In the genomic region with DNA sequence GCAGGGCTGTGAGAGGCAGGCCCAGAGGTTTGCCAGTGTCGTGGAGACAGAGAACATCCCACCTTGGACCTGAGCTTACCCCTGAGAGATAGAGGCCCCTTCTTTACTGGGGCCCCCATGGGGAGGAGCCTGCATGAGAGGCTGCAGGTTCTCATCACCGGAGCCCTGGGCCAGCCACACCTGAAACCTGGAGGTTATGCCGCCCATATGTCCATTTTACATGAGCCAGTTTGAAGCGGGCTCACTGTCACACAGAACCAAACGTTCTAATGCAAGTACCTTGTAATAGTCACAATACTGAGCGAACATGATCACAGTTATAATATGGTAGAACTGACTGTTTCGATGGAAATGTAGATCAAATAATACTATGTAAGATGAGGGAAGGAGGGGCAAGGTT, we compare ENCODE assay signal across 21 cellular contexts. TPM values are rescaled to one million over a fixed set of nuclear protein-coding genes. Genes with fewer than 3 reads are reported as not detected.
DNase-seq lines count a peak whose midpoint lies in the region; ATAC-seq and TF ChIP-seq lines count a peak whose summit lies in the region.
"Had no signal": no experiment of that assay in that cellular context is flagged by ENCODE, and none has a peak within 500 bp of the region (broad histone marks: within the 10 kb centered on the region; RNA-seq: fewer than 3 reads in every experiment).

No MANE protein-coding gene starts in this region.

- H3K9ac ChIP-seq in mesendoderm (ENCODE audit: low read length) = no peak overlapping the region

- no peak for TF ChIP-seq CTCF in activated CD8-positive, alpha-beta T cell treated with anti-CD3 and anti-CD28 coated beads for 36 hours (IDR thresholded peaks at IDR 0.05)
- no peak for TF ChIP-seq CTCF in tibial artery (IDR thresholded peaks at IDR 0.05)

- ATAC-seq in activated CD8-positive, alpha-beta T cell treated with anti-CD3 and anti-CD28 coated beads, Interleukin-2, amount 10 ng/mL, durations not matched to agents 7 days and 5 days = no peak
- no peak for ATAC-seq in activated CD8-positive, alpha-beta T cell treated with anti-CD3 and anti-CD28 coated beads for 36 hours
- ATAC-seq in activated T-helper 17 cell treated with anti-CD3 and anti-CD28 coated beads, Interleukin-2, amount 50 U/mL, for 72 hours (replicated peaks) = no peak
- ATAC-seq in effector memory CD8-positive, alpha-beta T cell (replicated peaks) = no peak
- no peak for ATAC-seq in Right ventricle myocardium superior (ENCODE audit: poor library complexity)
- ATAC-seq: GM12878, HCT116 had no signal

- no peak overlapping the region for H2AK5ac ChIP-seq in mesendoderm (ENCODE audit: low read length)

- DNase-seq in activated CD8-positive, alpha-beta T cell treated with anti-CD3 and anti-CD28 coated beads, Interleukin-2, amount 10 ng/mL, durations not matched to agents 7 days and 5 days = no peak
- no peak for DNase-seq in activated CD8-positive, alpha-beta T cell treated with anti-CD3 and anti-CD28 coated beads for 36 hours
- DNase-seq in mesendoderm (no peak), tibial artery (no peak), NCI-H2029 (lab: John Stamatoyannopoulos, UW) (no peak), Right ventricle myocardium superior (no peak)
- no peak for DNase-seq in effector memory CD8-positive, alpha-beta T cell
- DNase-seq: CD4-positive, alpha-beta T cell; DMS153; GOT3; MV-4-11; NCI-H1694 treated with DMSO at 0.1 percent for 48 hours; NCI-H2107; NCI-H510A; NCI-H774; SHP77 had no signal

- intact Hi-C loops in activated CD8-positive, alpha-beta T cell treated with anti-CD3 and anti-CD28 coated beads for 36 hours (cut with micrococcal nuclease) = no loop called here
- intact Hi-C loops in tibial artery (cut with DNase I; ENCODE audit: low total_unique reads) = loop anchor here (10.0 kb wide), 1 partner anchor 65 kb away; no protein-coding TSS in a partner anchor
- intact Hi-C loops in Right ventricle myocardium superior (cut with DNase I) = no loop called here

- H3K9me3 ChIP-seq in tibial artery = no peaks in the 10 kb centered on the region

- POLR2A ChIA-PET in activated CD8-positive, alpha-beta T cell treated with anti-CD3 and anti-CD28 coated beads, Interleukin-2, amount 10 ng/mL, durations not matched to agents 7 days and 5 days (lab: Charles Lee) = no interaction called here
- POLR2A ChIA-PET in activated CD8-positive, alpha-beta T cell treated with anti-CD3 and anti-CD28 coated beads for 36 hours (lab: Charles Lee) = no interaction called here

- no peaks in the 10 kb centered on the region for H3K79me2 ChIP-seq in mesendoderm (ENCODE audit: control insufficient read depth, insufficient read depth, low read length)

- H2BK120ac ChIP-seq in mesendoderm (ENCODE audit: low read depth, low read length) = no peak overlapping the region

- no peak overlapping the region for H3K4ac ChIP-seq in mesendoderm (ENCODE audit: low read depth, low read length)

- no peak overlapping the region for H2BK15ac ChIP-seq in mesendoderm (replicated peaks; ENCODE audit: low read depth)

- H3K4me1 ChIP-seq in mesendoderm (ENCODE audit: control insufficient read depth, low read depth, low read length) (no peaks in the 10 kb centered on the region), tibial artery (peaks cover 0 to 56% (median 36%) of the 10 kb centered on the region in 4 donors)

- no CpG with 5 or more reads among the region's 7 CpGs for WGBS in mesendoderm (ENCODE audit: extremely low coverage, insufficient coverage, low lambda C conversion rate)

- H3K9me3 Mint-ChIP-seq in activated CD8-positive, alpha-beta T cell treated with anti-CD3 and anti-CD28 coated beads, Interleukin-2, amount 10 ng/mL, durations not matched to agents 7 days and 5 days (ENCODE audit: insufficient read depth) = no peaks in the 10 kb centered on the region
- H3K9me3 Mint-ChIP-seq in activated CD8-positive, alpha-beta T cell treated with anti-CD3 and anti-CD28 coated beads for 36 hours = no peaks in the 10 kb centered on the region
- H3K9me3 Mint-ChIP-seq in activated T-helper 17 cell treated with anti-CD3 and anti-CD28 coated beads, Interleukin-2, amount 50 U/mL, for 72 hours = no peaks in the 10 kb centered on the region
- no peaks in the 10 kb centered on the region for H3K9me3 Mint-ChIP-seq in effector memory CD8-positive, alpha-beta T cell
- H3K9me3 Mint-ChIP-seq: CD4-positive, alpha-beta T cell had no signal

- no peaks in the 10 kb centered on the region for H3K79me1 ChIP-seq in mesendoderm (ENCODE audit: low read length)

- no peak overlapping the region for H3K4me3 Mint-ChIP-seq in activated CD8-positive, alpha-beta T cell treated with anti-CD3 and anti-CD28 coated beads, Interleukin-2, amount 10 ng/mL, durations not matched to agents 7 days and 5 days
- H3K4me3 Mint-ChIP-seq in activated CD8-positive, alpha-beta T cell treated with anti-CD3 and anti-CD28 coated beads for 36 hours = no peak overlapping the region
- H3K4me3 Mint-ChIP-seq in activated T-helper 17 cell treated with anti-CD3 and anti-CD28 coated beads, Interleukin-2, amount 50 U/mL, for 72 hours = no peak overlapping the region
- H3K4me3 Mint-ChIP-seq in effector memory CD8-positive, alpha-beta T cell = no peak overlapping the region
- H3K4me3 Mint-ChIP-seq: CD4-positive, alpha-beta T cell had no signal

- no peak overlapping the region for H3K4me2 ChIP-seq in mesendoderm (ENCODE audit: low read length)

- peaks cover 18% of the 10 kb centered on the region for H3K27me3 Mint-ChIP-seq in activated CD8-positive, alpha-beta T cell treated with anti-CD3 and anti-CD28 coated beads, Interleukin-2, amount 10 ng/mL, durations not matched to agents 7 days and 5 days (ENCODE audit: low read depth)
- H3K27me3 Mint-ChIP-seq in activated CD8-positive, alpha-beta T cell treated with anti-CD3 and anti-CD28 coated beads for 36 hours = no peaks in the 10 kb centered on the region
- H3K27me3 Mint-ChIP-seq in activated T-helper 17 cell treated with anti-CD3 and anti-CD28 coated beads, Interleukin-2, amount 50 U/mL, for 72 hours = peaks cover 4% of the 10 kb centered on the region
- peaks cover 0 to 16% of the 10 kb centered on the region in 2 donors for H3K27me3 Mint-ChIP-seq in effector memory CD8-positive, alpha-beta T cell

- CTCF ChIA-PET in activated CD8-positive, alpha-beta T cell treated with anti-CD3 and anti-CD28 coated beads, Interleukin-2, amount 10 ng/mL, durations not matched to agents 7 days and 5 days (lab: Charles Lee) = interaction anchor here (2.5 kb wide), 1 partner anchor 12 kb away, joined by 12 read pairs; no protein-coding TSS in a partner anchor
- CTCF ChIA-PET in activated CD8-positive, alpha-beta T cell treated with anti-CD3 and anti-CD28 coated beads for 36 hours (lab: Charles Lee) = interaction anchor here (1.0 kb wide), 1 partner anchor 12 kb away, joined by 4 read pairs; no protein-coding TSS in a partner anchor

- H4K5ac ChIP-seq in mesendoderm (ENCODE audit: low read length) = no peak overlapping the region

- no peaks in the 10 kb centered on the region for H3K27me3 ChIP-seq in mesendoderm (ENCODE audit: insufficient read depth, low read length, poor library complexity)
- H3K27me3 ChIP-seq in tibial artery = peaks cover 0 to 3% of the 10 kb centered on the region in 2 donors

- peaks cover 31% of the 10 kb centered on the region for H3K4me1 Mint-ChIP-seq in activated CD8-positive, alpha-beta T cell treated with anti-CD3 and anti-CD28 coated beads, Interleukin-2, amount 10 ng/mL, durations not matched to agents 7 days and 5 days (ENCODE audit: low read depth)
- peaks cover 5% of the 10 kb centered on the region for H3K4me1 Mint-ChIP-seq in activated CD8-positive, alpha-beta T cell treated with anti-CD3 and anti-CD28 coated beads for 36 hours (ENCODE audit: low read depth)
- no peaks in the 10 kb centered on the region for H3K4me1 Mint-ChIP-seq in activated T-helper 17 cell treated with anti-CD3 and anti-CD28 coated beads, Interleukin-2, amount 50 U/mL, for 72 hours
- H3K4me1 Mint-ChIP-seq in effector memory CD8-positive, alpha-beta T cell (ENCODE audit: low read depth in 2 of 2) = peaks cover 11 to 14% of the 10 kb centered on the region in 2 donors

- H4K8ac ChIP-seq in mesendoderm (ENCODE audit: low read depth, low read length) = no peak overlapping the region

- H3K23ac ChIP-seq in mesendoderm (ENCODE audit: low read length) = peak overlapping the region; percentile 89

- H3K27ac Mint-ChIP-seq in activated CD8-positive, alpha-beta T cell treated with anti-CD3 and anti-CD28 coated beads, Interleukin-2, amount 10 ng/mL, durations not matched to agents 7 days and 5 days = peak overlapping the region; percentile 55
- H3K27ac Mint-ChIP-seq in activated CD8-positive, alpha-beta T cell treated with anti-CD3 and anti-CD28 coated beads for 36 hours = no peak overlapping the region
- peak overlapping the region; percentile 0 for H3K27ac Mint-ChIP-seq in activated T-helper 17 cell treated with anti-CD3 and anti-CD28 coated beads, Interleukin-2, amount 50 U/mL, for 72 hours
- peak overlapping the region in 1 of 2 donors; percentile 24 for H3K27ac Mint-ChIP-seq in effector memory CD8-positive, alpha-beta T cell
- H3K27ac Mint-ChIP-seq: CD4-positive, alpha-beta T cell had no signal

- no peaks in the 10 kb centered on the region for H3K36me3 Mint-ChIP-seq in activated CD8-positive, alpha-beta T cell treated with anti-CD3 and anti-CD28 coated beads, Interleukin-2, amount 10 ng/mL, durations not matched to agents 7 days and 5 days (ENCODE audit: low read depth)
- no peaks in the 10 kb centered on the region for H3K36me3 Mint-ChIP-seq in activated CD8-positive, alpha-beta T cell treated with anti-CD3 and anti-CD28 coated beads for 36 hours (ENCODE audit: low read depth)
- H3K36me3 Mint-ChIP-seq in activated T-helper 17 cell treated with anti-CD3 and anti-CD28 coated beads, Interleukin-2, amount 50 U/mL, for 72 hours (ENCODE audit: low read depth) = no peaks in the 10 kb centered on the region
- H3K36me3 Mint-ChIP-seq in effector memory CD8-positive, alpha-beta T cell (ENCODE audit: insufficient read depth) = no peaks in the 10 kb centered on the region

- H3K4me3 ChIP-seq in mesendoderm (ENCODE audit: low read length) (no peak overlapping the region), tibial artery (no peak overlapping the region)
- H3K4me3 ChIP-seq: GM12878, K562 had no signal

- H3K36me3 ChIP-seq in mesendoderm (ENCODE audit: control insufficient read depth, insufficient read depth, low read length) (no peaks in the 10 kb centered on the region), tibial artery (no peaks in the 10 kb centered on the region)

- no peak overlapping the region for H3K56ac ChIP-seq in mesendoderm (ENCODE audit: low read length)

- no peak overlapping the region for H3K18ac ChIP-seq in mesendoderm (ENCODE audit: low read length)

- H3K27ac ChIP-seq in mesendoderm (ENCODE audit: low read depth, low read length) = no peak overlapping the region
- H3K27ac ChIP-seq in tibial artery = peak overlapping the region; percentile 68 to 74
- H3K27ac ChIP-seq: 22Rv1 had no signal

- no peak overlapping the region for H2BK5ac ChIP-seq in mesendoderm (ENCODE audit: low read length)

RNA-seq across cellular contexts. Expression of a gene that starts 6.3 kb away (rescaled TPM):
- total RNA-seq in activated CD8-positive, alpha-beta T cell treated with anti-CD3 and anti-CD28 coated beads, Interleukin-2, amount 10 ng/mL, durations not matched to agents 7 days and 5 days = 10 to 100 TPM; 47.8 to 53.8 TPM
- total RNA-seq in activated CD8-positive, alpha-beta T cell treated with anti-CD3 and anti-CD28 coated beads for 36 hours = 10 to 100 TPM; 31.7 to 39.2 TPM
- 10 to 100 TPM; 38.0 to 62.9 TPM for total RNA-seq in activated T-helper 17 cell treated with anti-CD3 and anti-CD28 coated beads, Interleukin-2, amount 50 U/mL, for 72 hours
- polyA plus RNA-seq in mesendoderm (2013, experiment 1 of 2) = 17.2 TPM
- 17.2 TPM for polyA plus RNA-seq in mesendoderm (2013, experiment 2 of 2)
- 78.6 TPM for total RNA-seq in Right ventricle myocardium superior
